32 cellular contexts compared by ENCODE assay signal in the genomic region with DNA sequence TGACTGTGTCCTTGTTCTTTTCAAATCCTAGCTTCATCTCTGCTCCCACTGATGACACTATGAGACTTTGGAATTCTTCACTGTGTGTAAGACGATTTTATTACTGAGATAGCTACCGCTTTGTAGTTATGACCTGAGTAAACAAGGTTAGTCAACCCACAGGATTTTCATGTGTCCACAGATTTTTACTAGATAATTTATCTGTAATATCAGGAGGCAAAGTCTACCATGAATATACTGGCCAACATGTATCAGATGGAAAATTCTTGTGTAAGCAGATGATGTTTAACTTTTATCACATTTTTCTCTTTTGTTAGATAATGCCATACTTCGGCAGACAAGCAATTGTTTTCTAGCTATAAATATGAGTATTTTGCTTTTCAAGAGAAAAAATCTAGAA.
DNase-seq lines count a peak whose midpoint lies in the region; FAIRE-seq and TF ChIP-seq lines count a peak whose summit lies in the region.
"Had no signal": no experiment of that assay in that cellular context is flagged by ENCODE, and none has a peak within 500 bp of the region (broad histone marks: within the 10 kb centered on the region; RNA-seq: fewer than 3 reads in every experiment).

No MANE protein-coding gene starts in this region.

- no peaks in the 10 kb centered on the region for H3K79me2 ChIP-seq in mammary epithelial cell (ENCODE audit: insufficient read depth, low read length)

- H3K4me1 Mint-ChIP-seq in MCF 10A (ENCODE audit: insufficient read depth, unreplicated experiment) = no peaks in the 10 kb centered on the region

- no peak overlapping the region for H3K27ac Mint-ChIP-seq in MCF 10A (ENCODE audit: low read depth, unreplicated experiment)
- H3K27ac Mint-ChIP-seq: activated CD4-positive, alpha-beta T cell treated with anti-CD3 and anti-CD28 coated beads for 36 hours; activated CD8-positive, alpha-beta T cell treated with anti-CD3 and anti-CD28 coated beads, Interleukin-2, amount 10 ng/mL, durations not matched to agents 7 days and 5 days; activated naive CD8-positive, alpha-beta T cell; CD8-positive, alpha-beta memory T cell; effector memory CD8-positive, alpha-beta T cell; memory B cell; stimulated activated naive CD8-positive, alpha-beta T cell treated with anti-CD3 and anti-CD28 coated beads, Interleukin-15, amount 100 ng/mL, for 72 hours; T-helper 17 cell had no signal

- POLR2A ChIA-PET in MCF 10A (lab: Yijun Ruan, JAX) = interaction anchor here (0.5 to 1.5 kb wide), 3 partner anchors 15 to 168 kb away, joined by 3 to 4 read pairs (median 4); no protein-coding TSS in a partner anchor
- POLR2A ChIA-PET in A673 (lab: Charles Lee; ENCODE audit: low non-redundant PET) = interaction anchor here (0.6 kb wide), 1 partner anchor 1065 kb away, joined by 3 read pairs; no protein-coding TSS in a partner anchor

- no peak overlapping the region for H3K4me3 Mint-ChIP-seq in MCF 10A (ENCODE audit: unreplicated experiment)
- H3K4me3 Mint-ChIP-seq: activated CD4-positive, alpha-beta T cell treated with anti-CD3 and anti-CD28 coated beads for 36 hours; activated CD8-positive, alpha-beta T cell treated with anti-CD3 and anti-CD28 coated beads, Interleukin-2, amount 10 ng/mL, durations not matched to agents 7 days and 5 days; activated naive CD8-positive, alpha-beta T cell; CD8-positive, alpha-beta memory T cell; effector memory CD8-positive, alpha-beta T cell; memory B cell; stimulated activated naive CD8-positive, alpha-beta T cell treated with anti-CD3 and anti-CD28 coated beads, Interleukin-15, amount 100 ng/mL, for 72 hours; T-helper 17 cell had no signal

- H3K4me1 ChIP-seq in mammary epithelial cell (ENCODE audit: insufficient read depth, low read length) = no peaks in the 10 kb centered on the region
- peaks cover 0 to 5% of the 10 kb centered on the region in 2 donors for H3K4me1 ChIP-seq in ascending aorta
- no peaks in the 10 kb centered on the region for H3K4me1 ChIP-seq in A673 (ENCODE audit: insufficient read depth, low read length, poor library complexity, severe bottlenecking)
- H3K4me1 ChIP-seq: prostate gland had no signal

- FAIRE-seq in RCC 7860 (lab: Jason Lieb, UNC) (no peak), urothelium cell line (lab: Jason Lieb, UNC) (no peak)
- FAIRE-seq: GM18507 had no signal

- H3K4me3 ChIP-seq in mammary epithelial cell (replicated peaks in 1 of 3; ENCODE audit: insufficient read depth in 1 of 3, low read depth in 2 of 3, low read length in 3 of 3) (no peak overlapping the region), ascending aorta (no peak overlapping the region), A673 (ENCODE audit: low read depth, low read length, poor library complexity, severe bottlenecking) (no peak overlapping the region)
- H3K4me3 ChIP-seq: MG63, prostate gland had no signal

- WGBS in mammary epithelial cell (ENCODE audit: low coverage, missing lambda C conversion rate) = 90% methylated on average over 3 of the region's 3 CpGs

- dilution Hi-C loops in mammary epithelial cell (cut with HindIII; ENCODE audit: low sequenced_read_pairs) = no loop called here

- no peaks in the 10 kb centered on the region for H4K20me1 ChIP-seq in mammary epithelial cell (ENCODE audit: insufficient read depth, low read length)

- TF ChIP-seq CTCF in mammary epithelial cell (conservative IDR thresholded peaks at IDR 0.05 in 1 of 2, IDR thresholded peaks at IDR 0.05 in 1 of 2; ENCODE audit: extremely low read depth in 1 of 2, insufficient read depth in 1 of 2, low read depth in 1 of 2, low read length in 2 of 2) = no peak
- TF ChIP-seq CTCF in MCF 10A (IDR thresholded peaks at IDR 0.05; ENCODE audit: unreplicated experiment) = no peak
- no peak for TF ChIP-seq CTCF in ascending aorta (IDR thresholded peaks at IDR 0.05)
- TF ChIP-seq CTCF in A673 (conservative IDR thresholded peaks at IDR 0.05; ENCODE audit: low read depth, low read length) = no peak

- H3K4me2 ChIP-seq in mammary epithelial cell (ENCODE audit: insufficient read depth, low read depth, low read length) = no peak overlapping the region

- H3K27me3 ChIP-seq in mammary epithelial cell (ENCODE audit: insufficient read depth, low read length) (no peaks in the 10 kb centered on the region), ascending aorta (no peaks in the 10 kb centered on the region), A673 (replicated peaks; ENCODE audit: insufficient read depth, low read depth, low read length, poor library complexity) (no peaks in the 10 kb centered on the region)
- H3K27me3 ChIP-seq: MG63 had no signal

- no peaks in the 10 kb centered on the region for H3K27me3 Mint-ChIP-seq in MCF 10A (ENCODE audit: insufficient read depth, unreplicated experiment)
- H3K27me3 Mint-ChIP-seq: activated CD4-positive, alpha-beta T cell treated with anti-CD3 and anti-CD28 coated beads for 36 hours; activated naive CD8-positive, alpha-beta T cell; effector memory CD8-positive, alpha-beta T cell; memory B cell; stimulated activated naive CD8-positive, alpha-beta T cell treated with anti-CD3 and anti-CD28 coated beads, Interleukin-15, amount 100 ng/mL, for 72 hours; T-helper 17 cell had no signal

- CTCF ChIA-PET in mammary epithelial cell (lab: Charles Lee; ENCODE audit: low non-redundant PET) = no interaction called here
- CTCF ChIA-PET in MCF 10A (lab: Yijun Ruan, JAX) = interaction anchor here (0.9 to 2.3 kb wide), 2 partner anchors 20 to 115 kb away, joined by 4 to 8 read pairs; no protein-coding TSS in a partner anchor
- CTCF ChIA-PET in A673 (lab: Charles Lee) = no interaction called here

- no peaks in the 10 kb centered on the region for H3K9me3 Mint-ChIP-seq in MCF 10A (ENCODE audit: unreplicated experiment)
- H3K9me3 Mint-ChIP-seq: effector memory CD8-positive, alpha-beta T cell; memory B cell had no signal

- in situ Hi-C loops in mammary epithelial cell (cut with MboI; ENCODE audit: low sequenced_read_pairs in 2 of 2) = no loop called here

- H3K36me3 Mint-ChIP-seq in MCF 10A (ENCODE audit: insufficient read depth, unreplicated experiment) = no peaks in the 10 kb centered on the region
- H3K36me3 Mint-ChIP-seq: memory B cell had no signal

- H3K9me3 ChIP-seq in mammary epithelial cell (replicated peaks; ENCODE audit: insufficient read depth, low read length) (no peaks in the 10 kb centered on the region), ascending aorta (no peaks in the 10 kb centered on the region), A673 (ENCODE audit: low read depth, low read length, poor library complexity, severe bottlenecking) (no peaks in the 10 kb centered on the region)
- H3K9me3 ChIP-seq: MG63, prostate gland had no signal

- DNase-seq in mammary epithelial cell = peak; percentile 11
- no peak for DNase-seq in MCF 10A (ENCODE audit: unreplicated experiment)
- DNase-seq in RCC 7860 (ENCODE audit: low spot score) = peak; percentile 45
- DNase-seq in kidney tubule cell (ENCODE audit: low spot score) = peak; percentile 22
- peak; percentile 9 for DNase-seq in urothelium cell line (ENCODE audit: low spot score)
- no peak for DNase-seq in ascending aorta (ENCODE audit: low spot score in 2 of 2)
- no peak for DNase-seq in NCI-H345 (lab: John Stamatoyannopoulos, UW)
- DNase-seq in A673 (ENCODE audit: low spot score) = no peak
- DNase-seq: activated CD4-positive, alpha-beta T cell treated with anti-CD3 and anti-CD28 coated beads for 36 hours; activated CD8-positive, alpha-beta T cell treated with anti-CD3 and anti-CD28 coated beads, Interleukin-2, amount 10 ng/mL, durations not matched to agents 7 days and 5 days; activated effector memory CD4-positive, alpha-beta T cell treated with Interleukin-2 at 50 U/mL for 16 hours; AML-193; aorta; CD8-positive, alpha-beta memory T cell; cortex of kidney; effector memory CD8-positive, alpha-beta T cell; GF-D8; head of caudate nucleus; MG63; NCI-H1105 treated with DMSO at 0.1 percent for 48 hours; NCI-H2081 treated with DMSO at 0.1 percent for 48 hours; NCI-H226; NCI-H774; stimulated activated CD8-positive, alpha-beta memory T cell treated with anti-CD3 and anti-CD28 coated beads, Interleukin-4, amount 100 ng/mL, for 48 hours; stimulated activated naive CD8-positive, alpha-beta T cell treated with anti-CD3 and anti-CD28 coated beads, Interleukin-15, amount 100 ng/mL, for 72 hours; T-helper 17 cell had no signal

- BruUV-seq in mammary epithelial cell (replicated peaks; lab: Mats Ljungman, UMichigan) (no TSS peak), MCF 10A (replicated peaks; lab: Mats Ljungman, UMichigan) (no TSS peak), A673 (replicated peaks; lab: Mats Ljungman, UMichigan) (no TSS peak)

- intact Hi-C loops in mammary epithelial cell (cut with micrococcal nuclease) = no loop called here
- intact Hi-C loops in MCF 10A (cut with micrococcal nuclease) = no loop called here
- intact Hi-C loops in ascending aorta (cut with DNase I) = no loop called here
- intact Hi-C loops in A673 (cut with micrococcal nuclease; ENCODE audit: unreplicated experiment) = no loop called here

- H3K9ac ChIP-seq in mammary epithelial cell (ENCODE audit: insufficient read depth, low read length) = no peak overlapping the region

- H3K36me3 ChIP-seq in mammary epithelial cell (ENCODE audit: insufficient read depth, low read length) (no peaks in the 10 kb centered on the region), ascending aorta (no peaks in the 10 kb centered on the region), A673 (ENCODE audit: insufficient read depth, low read length, poor library complexity, severe bottlenecking) (no peaks in the 10 kb centered on the region)
- H3K36me3 ChIP-seq: MG63, prostate gland had no signal

- H2AFZ ChIP-seq in mammary epithelial cell (ENCODE audit: low read depth, low read length) = no peak overlapping the region

- H3K27ac ChIP-seq in mammary epithelial cell (ENCODE audit: insufficient read depth, low read depth, low read length) (no peak overlapping the region), ascending aorta (no peak overlapping the region), A673 (ENCODE audit: low read depth, low read length, poor library complexity, severe bottlenecking) (no peak overlapping the region)
- H3K27ac ChIP-seq: 22Rv1, prostate gland, RWPE1 had no signal

Comparison
In these comparisons a context has a peak if more than half of its experiments do, and no peak if none do; other contexts are left out.
1. DNase-seq: peak in mammary epithelial cell (single experiment), RCC 7860 (single experiment), kidney tubule cell (single experiment) and urothelium cell line (single experiment); none in MCF 10A (single experiment), ascending aorta (0 of 2), NCI-H345 (single experiment) and A673 (single experiment).